ENCODE assay signal across 8 cellular contexts in the genomic region with DNA sequence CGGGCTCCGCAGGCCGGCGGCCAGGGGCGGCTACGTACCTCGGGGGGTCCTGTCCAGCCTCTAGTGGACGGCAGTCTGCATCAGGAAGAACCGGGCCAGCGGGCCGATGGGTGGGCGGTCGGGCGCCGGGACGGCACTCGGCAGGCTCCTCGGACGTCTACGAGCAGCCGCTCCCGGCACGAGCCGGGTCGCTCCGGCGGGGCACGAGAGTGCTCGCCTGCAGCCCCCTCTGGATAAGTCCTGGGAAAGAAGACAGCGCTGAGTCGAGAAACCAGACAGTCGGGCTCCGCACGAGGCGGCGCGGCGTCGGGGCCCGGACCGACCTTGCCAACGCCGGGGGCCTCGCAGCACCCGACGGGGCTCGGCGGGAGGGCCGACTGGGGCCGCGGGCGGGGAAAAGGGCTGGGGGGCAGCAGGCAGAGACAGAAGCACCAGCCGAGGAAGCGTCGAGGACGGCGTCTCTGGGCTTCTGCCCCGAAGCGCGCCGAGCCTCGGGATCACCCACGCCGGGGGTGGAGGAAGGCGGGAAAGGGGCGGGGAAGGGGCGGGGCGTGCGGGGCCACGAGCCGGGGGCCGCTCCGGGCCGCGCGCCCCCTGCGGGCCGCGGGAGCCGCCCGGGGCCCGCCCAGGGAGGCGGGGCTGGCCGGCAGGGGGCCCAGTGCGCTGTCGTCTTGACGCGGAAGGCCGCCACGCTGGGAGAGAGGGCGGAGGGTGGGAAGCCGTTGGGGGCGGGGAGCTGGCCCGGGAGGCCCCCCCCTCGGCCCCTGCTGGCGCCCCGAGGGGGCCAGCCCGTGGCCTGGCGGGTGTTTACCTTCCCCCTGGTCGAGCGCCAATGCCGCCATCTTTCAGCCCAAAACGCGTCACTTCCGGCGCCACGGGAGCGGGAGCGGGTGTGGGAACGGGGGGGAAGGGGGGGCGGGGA. TPM values are rescaled to one million over a fixed set of nuclear protein-coding genes. Genes with fewer than 3 reads are reported as not detected.
DNase-seq lines count a peak whose midpoint lies in the region; ATAC-seq and TF ChIP-seq lines count a peak whose summit lies in the region.

No MANE protein-coding gene starts in this region.

- peak overlapping the region; percentile 31 for H3K9ac ChIP-seq in parathyroid adenoma

- peak overlapping the region; percentile 98 for H3K27ac ChIP-seq in parathyroid adenoma
- H3K27ac ChIP-seq in tibial artery, result peak overlapping the region; percentile 95 to 97

- no peaks in the 10 kb centered on the region for H3K36me3 ChIP-seq in parathyroid adenoma (ENCODE audit: control insufficient read depth, insufficient read depth, low read length)
- no peaks in the 10 kb centered on the region for H3K36me3 ChIP-seq in tibial artery

- H3K9me3 Mint-ChIP-seq in activated naive CD8-positive, alpha-beta T cell treated with anti-CD3 and anti-CD28 coated beads for 36 hours, result no peaks in the 10 kb centered on the region

- H3K4me1 ChIP-seq in parathyroid adenoma (no peaks in the 10 kb centered on the region), tibial artery (peaks cover 0 to 11% (median 3%) of the 10 kb centered on the region in 4 donors)

- H3K9me3 ChIP-seq in parathyroid adenoma (ENCODE audit: control insufficient read depth, low read length) (no peaks in the 10 kb centered on the region), tibial artery (no peaks in the 10 kb centered on the region)

- H3K27me3 ChIP-seq in parathyroid adenoma (ENCODE audit: control insufficient read depth, insufficient read depth, low read length) (no peaks in the 10 kb centered on the region), tibial artery (no peaks in the 10 kb centered on the region)

- peaks cover 2% of the 10 kb centered on the region for H3K79me2 ChIP-seq in parathyroid adenoma

- H3K27me3 Mint-ChIP-seq in activated naive CD8-positive, alpha-beta T cell treated with anti-CD3 and anti-CD28 coated beads for 36 hours, result no peaks in the 10 kb centered on the region

- peak overlapping the region; percentile 81 for H2AFZ ChIP-seq in parathyroid adenoma

- DNase-seq in NCI-H1048 (lab: John Stamatoyannopoulos, UW) (peak; percentile 24), SKM-1 (lab: John Stamatoyannopoulos, UW; ENCODE audit: unreplicated experiment) (peak; percentile 23), Right ventricle myocardium superior (peak; percentile 92), tibial artery (peak; percentile 78 to 92)
- DNase-seq in activated naive CD8-positive, alpha-beta T cell treated with anti-CD3 and anti-CD28 coated beads for 36 hours, result peak; percentile 88

- H3K27ac Mint-ChIP-seq in activated naive CD8-positive, alpha-beta T cell treated with anti-CD3 and anti-CD28 coated beads for 36 hours, result no peak overlapping the region

- TF ChIP-seq CTCF in GM12873 (IDR thresholded peaks at IDR 0.05; ENCODE audit: insufficient read depth, low read depth, low read length, missing control alignments) (peak; percentile 25), parathyroid adenoma (IDR thresholded peaks at IDR 0.05) (no peak), tibial artery (IDR thresholded peaks at IDR 0.05) (no peak)

- peak overlapping the region; percentile 83 for H3K4me3 Mint-ChIP-seq in activated naive CD8-positive, alpha-beta T cell treated with anti-CD3 and anti-CD28 coated beads for 36 hours

- ATAC-seq in HG02588 (IDR thresholded peaks at IDR 0.05; ENCODE audit: unreplicated experiment) (peak; percentile 84), Right ventricle myocardium superior (ENCODE audit: poor library complexity) (peak; percentile 94)

- H3K4me2 ChIP-seq in parathyroid adenoma (ENCODE audit: low read length), result peak overlapping the region; percentile 68

- H3K36me3 Mint-ChIP-seq in activated naive CD8-positive, alpha-beta T cell treated with anti-CD3 and anti-CD28 coated beads for 36 hours, result peaks cover 10% of the 10 kb centered on the region

- H3K4me3 ChIP-seq in parathyroid adenoma (ENCODE audit: low read depth, low read length) (peak overlapping the region; percentile 74), tibial artery (peak overlapping the region; percentile 90 to 93)

- H3K4me1 Mint-ChIP-seq in activated naive CD8-positive, alpha-beta T cell treated with anti-CD3 and anti-CD28 coated beads for 36 hours, result peaks cover 22% of the 10 kb centered on the region

- intact Hi-C loops in Right ventricle myocardium superior (cut with DNase I), result no loop called here
- intact Hi-C loops in tibial artery (cut with DNase I; ENCODE audit: low total_unique reads), result loop anchor here (2.0 kb wide), 1 partner anchor 118 kb away; a partner anchor contains a TSS

RNA-seq across cellular contexts. Expression of a gene that starts 1.9 kb away (rescaled TPM):
- total RNA-seq in activated naive CD8-positive, alpha-beta T cell treated with anti-CD3 and anti-CD28 coated beads for 36 hours, result 10 to 100 TPM; 13.5 to 14.2 TPM
- 5.8 TPM for total RNA-seq in Right ventricle myocardium superior

RNA-seq across cellular contexts. Expression of a gene that starts 29.7 kb away (rescaled TPM):
- 100 to 1,000 TPM; 379 to 386 TPM for total RNA-seq in activated naive CD8-positive, alpha-beta T cell treated with anti-CD3 and anti-CD28 coated beads for 36 hours
- 64.4 TPM for total RNA-seq in Right ventricle myocardium superior

Comparison
In these comparisons a context has a peak if more than half of its experiments do, and no peak if none do; other contexts are left out.
1. Peak in every context shown above with its lines: DNase-seq, ATAC-seq, H3K4me3 ChIP-seq and H3K27ac ChIP-seq.
2. DNase-seq: peak in every context shown above with its lines; median percentile 92 in Right ventricle myocardium superior; 88 in activated naive CD8-positive, alpha-beta T cell treated with anti-CD3 and anti-CD28 coated beads for 36 hours; 85 in tibial artery; 24 in NCI-H1048; 23 in SKM-1.